ENCODE assay signal across 11 cellular contexts in the genomic region with DNA sequence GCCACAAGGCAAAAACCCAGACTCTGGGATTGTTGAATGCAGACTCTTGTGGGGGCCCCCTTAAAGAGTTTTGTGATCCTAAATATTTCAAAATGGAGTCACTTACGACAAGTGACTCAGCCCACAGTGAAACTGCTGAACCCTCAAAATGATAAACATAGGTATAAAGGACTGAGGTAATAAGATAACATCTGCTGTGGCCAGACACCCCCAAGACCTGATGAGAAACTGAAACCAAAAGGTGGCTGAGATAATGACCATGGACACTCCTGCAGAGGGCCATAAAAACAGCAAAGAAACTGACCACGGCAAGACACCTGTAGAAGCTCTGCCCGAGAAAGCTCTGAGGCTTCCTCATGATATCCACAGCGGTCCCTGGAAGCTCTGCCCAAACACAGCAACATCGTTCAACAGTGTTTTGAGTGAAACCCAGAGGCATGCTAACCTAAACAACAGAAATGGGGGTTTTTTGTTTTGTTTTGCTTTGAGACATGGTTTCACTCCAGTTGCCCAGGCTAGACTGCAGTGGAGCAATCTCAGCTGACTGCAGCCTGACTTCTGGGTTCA.
DNase-seq lines count a peak whose midpoint lies in the region; ATAC-seq and TF ChIP-seq lines count a peak whose summit lies in the region.
"Had no signal": no experiment of that assay in that cellular context is flagged by ENCODE, and none has a peak within 500 bp of the region (broad histone marks: within the 10 kb centered on the region; RNA-seq: fewer than 3 reads in every experiment).

No MANE protein-coding gene starts in this region.

- peak; percentile 39 for ATAC-seq in GM21619 (IDR thresholded peaks at IDR 0.05; ENCODE audit: unreplicated experiment)

- no peaks in the 10 kb centered on the region for H3K79me2 ChIP-seq in MM.1S (ENCODE audit: low read length)

- peak overlapping the region; percentile 89 for H3K4me2 ChIP-seq in MM.1S (ENCODE audit: low read depth, low read length)

- no peaks in the 10 kb centered on the region for H4K20me1 ChIP-seq in MM.1S (ENCODE audit: insufficient read depth, low read length)

- H3K9me2 ChIP-seq in MM.1S (replicated peaks; ENCODE audit: insufficient read depth, low read length) = no peaks in the 10 kb centered on the region

- H2AFZ ChIP-seq in MM.1S (ENCODE audit: low read length) = peak overlapping the region; percentile 77

- no peak for TF ChIP-seq CTCF in GM06990 (IDR thresholded peaks at IDR 0.05; ENCODE audit: insufficient read depth, low read length, poor library complexity, severe bottlenecking)
- no peak for TF ChIP-seq CTCF in MM.1S (IDR thresholded peaks at IDR 0.05; ENCODE audit: low read length)

- no peak overlapping the region for H3K4me3 ChIP-seq in GM06990 (replicated peaks; ENCODE audit: low read depth, low read length)
- H3K4me3 ChIP-seq in MM.1S (ENCODE audit: low read length) = peak overlapping the region; percentile 9; the same call in 1 of the 2 replicates
- peak overlapping the region; percentile 6 for H3K4me3 ChIP-seq in effector memory CD4-positive, alpha-beta T cell (ENCODE audit: insufficient read depth, low read depth, low read length, poor library complexity, severe bottlenecking)
- H3K4me3 ChIP-seq: HAP-1 had no signal

- peak overlapping the region; percentile 79 for H3K27ac ChIP-seq in MM.1S (ENCODE audit: low read length)
- peak overlapping the region; percentile 80 for H3K27ac ChIP-seq in effector memory CD4-positive, alpha-beta T cell (ENCODE audit: insufficient read depth, low read length, poor library complexity, severe bottlenecking)

- H3F3A ChIP-seq in MM.1S (ENCODE audit: insufficient read depth, low read length) = peaks cover 30% of the 10 kb centered on the region

- DNase-seq in GM06990 (ENCODE audit: extremely low read depth, insufficient read length) (peak; percentile 35), MM.1S (peak; percentile 80), iPS-NIHi11 (ENCODE audit: low spot score) (no peak), NCI-H510A treated with DMSO at 0.1 percent for 48 hours (lab: John Stamatoyannopoulos, UW) (no peak), NCI-H1436 treated with DMSO at 0.1 percent for 48 hours (lab: John Stamatoyannopoulos, UW) (no peak), amniotic stem cell (lab: John Stamatoyannopoulos, UW) (no peak)
- DNase-seq in effector memory CD4-positive, alpha-beta T cell = no peak
- DNase-seq: effector CD8-positive, alpha-beta T cell; NCI-H510A had no signal

- H3K9me3 ChIP-seq in MM.1S (replicated peaks; ENCODE audit: insufficient read depth, low read length) = no peaks in the 10 kb centered on the region
- H3K9me3 ChIP-seq in effector memory CD4-positive, alpha-beta T cell (ENCODE audit: control insufficient read depth, low read length) = no peaks in the 10 kb centered on the region
- H3K9me3 ChIP-seq: HAP-1 had no signal

- H3K36me3 ChIP-seq in GM06990 (ENCODE audit: control insufficient read depth, insufficient read depth, low read length) = no peaks in the 10 kb centered on the region
- H3K36me3 ChIP-seq in MM.1S (replicated peaks; ENCODE audit: insufficient read depth, low read length) = no peaks in the 10 kb centered on the region
- peaks cover 1% of the 10 kb centered on the region for H3K36me3 ChIP-seq in effector memory CD4-positive, alpha-beta T cell (ENCODE audit: control insufficient read depth, insufficient read depth, low read length)
- H3K36me3 ChIP-seq: HAP-1 had no signal

- no peaks in the 10 kb centered on the region for H3K27me3 ChIP-seq in GM06990 (replicated peaks; ENCODE audit: control insufficient read depth, insufficient read depth, low read length)
- no peaks in the 10 kb centered on the region for H3K27me3 ChIP-seq in MM.1S (replicated peaks; ENCODE audit: insufficient read depth, low read length)
- H3K27me3 ChIP-seq in effector memory CD4-positive, alpha-beta T cell (replicated peaks; ENCODE audit: control insufficient read depth, insufficient read depth, low read length, poor library complexity, severe bottlenecking) = no peaks in the 10 kb centered on the region

- peaks cover 29% of the 10 kb centered on the region for H3K4me1 ChIP-seq in MM.1S (ENCODE audit: low read length)
- H3K4me1 ChIP-seq in effector memory CD4-positive, alpha-beta T cell (ENCODE audit: control insufficient read depth, insufficient read depth, low read length, poor library complexity, severe bottlenecking) = peaks cover 70% of the 10 kb centered on the region

- peak overlapping the region; percentile 27; the same call in 1 of the 2 replicates for H3K9ac ChIP-seq in MM.1S (ENCODE audit: low read length)

Comparison
In these comparisons a context has a peak if more than half of its experiments do, and no peak if none do; other contexts are left out.
1. DNase-seq: peak in GM06990 (single experiment) and MM.1S (single experiment); none in effector memory CD4-positive, alpha-beta T cell (0 of 3), iPS-NIHi11 (single experiment), NCI-H510A treated with DMSO at 0.1 percent for 48 hours (single experiment), NCI-H1436 treated with DMSO at 0.1 percent for 48 hours (single experiment) and amniotic stem cell (single experiment).